Comparison of ENCODE assay signal across 27 cellular contexts in the genomic region with DNA sequence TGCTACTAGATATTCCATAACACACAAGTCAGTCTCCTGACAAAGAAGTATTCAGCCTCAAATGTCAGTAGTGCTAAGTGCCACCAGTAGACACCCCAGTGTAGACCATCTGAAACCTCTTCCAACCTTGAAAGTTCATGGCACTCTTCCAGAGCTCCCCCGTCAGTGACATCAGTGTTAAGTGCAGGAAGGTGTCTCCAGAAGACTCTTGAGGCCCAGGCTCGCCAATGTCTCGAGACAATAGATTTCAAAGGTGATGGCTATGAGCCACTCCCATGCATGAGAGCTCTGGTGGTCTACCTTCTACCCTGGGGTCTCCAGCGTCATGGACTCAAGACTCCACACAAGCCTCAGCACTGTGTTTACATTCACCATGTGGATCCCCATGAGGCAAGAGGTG.
"Had no signal": no experiment of that assay in that cellular context is flagged by ENCODE, and none has a peak within 500 bp of the region (broad histone marks: within the 10 kb centered on the region; RNA-seq: fewer than 3 reads in every experiment).

No MANE protein-coding gene starts in this region.

- H3K36me3 Mint-ChIP-seq: activated CD4-positive, alpha-beta memory T cell treated with anti-CD3 and anti-CD28 coated beads for 36 hours; activated naive CD8-positive, alpha-beta T cell had no signal

- H3K36me3 ChIP-seq: brain microvascular endothelial cell, heart left ventricle had no signal

- H3K27ac Mint-ChIP-seq: activated CD4-positive, alpha-beta memory T cell treated with anti-CD3 and anti-CD28 coated beads for 36 hours; activated CD4-positive, alpha-beta T cell treated with anti-CD3 and anti-CD28 coated beads for 36 hours; activated CD4-positive, alpha-beta T cell treated with anti-CD3 and anti-CD28 coated beads, Interleukin-2, amount 10 ng/mL, durations not matched to agents 24 days and 14 days; activated CD8-positive, alpha-beta T cell treated with anti-CD3 and anti-CD28 coated beads, Interleukin-2, amount 10 ng/mL, durations not matched to agents 7 days and 5 days; activated naive CD8-positive, alpha-beta T cell; activated T-helper 17 cell treated with anti-CD3 and anti-CD28 coated beads, Interleukin-2, amount 50 U/mL, for 72 hours; effector memory CD8-positive, alpha-beta T cell had no signal

- H3K27me3 ChIP-seq: brain microvascular endothelial cell had no signal

- ATAC-seq: activated CD4-positive, alpha-beta T cell treated with anti-CD3 and anti-CD28 coated beads for 36 hours; activated CD8-positive, alpha-beta T cell treated with anti-CD3 and anti-CD28 coated beads, Interleukin-2, amount 10 ng/mL, durations not matched to agents 7 days and 5 days; activated T-cell treated with anti-CD3 and anti-CD28 coated beads, Interleukin-2, amount 50 U/mL, for 4 hours; activated T-helper 17 cell treated with anti-CD3 and anti-CD28 coated beads, Interleukin-2, amount 50 U/mL, for 72 hours; effector memory CD8-positive, alpha-beta T cell; heart left ventricle had no signal

- H3K9me3 Mint-ChIP-seq: activated CD4-positive, alpha-beta memory T cell treated with anti-CD3 and anti-CD28 coated beads for 36 hours; activated CD4-positive, alpha-beta T cell treated with anti-CD3 and anti-CD28 coated beads, Interleukin-2, amount 10 ng/mL, durations not matched to agents 24 days and 14 days; activated T-cell treated with anti-CD3 and anti-CD28 coated beads, Interleukin-2, amount 50 U/mL, for 4 hours; activated T-helper 17 cell treated with anti-CD3 and anti-CD28 coated beads, Interleukin-2, amount 50 U/mL, for 72 hours; effector memory CD8-positive, alpha-beta T cell had no signal

- H3K27ac ChIP-seq: brain microvascular endothelial cell, epithelial cell of prostate, heart left ventricle had no signal

- H3K4me3 Mint-ChIP-seq: activated CD4-positive, alpha-beta memory T cell treated with anti-CD3 and anti-CD28 coated beads for 36 hours; activated CD4-positive, alpha-beta T cell treated with anti-CD3 and anti-CD28 coated beads for 36 hours; activated CD4-positive, alpha-beta T cell treated with anti-CD3 and anti-CD28 coated beads, Interleukin-2, amount 10 ng/mL, durations not matched to agents 24 days and 14 days; activated CD8-positive, alpha-beta T cell treated with anti-CD3 and anti-CD28 coated beads, Interleukin-2, amount 10 ng/mL, durations not matched to agents 7 days and 5 days; activated naive CD8-positive, alpha-beta T cell; activated T-cell treated with anti-CD3 and anti-CD28 coated beads, Interleukin-2, amount 50 U/mL, for 4 hours; activated T-helper 17 cell treated with anti-CD3 and anti-CD28 coated beads, Interleukin-2, amount 50 U/mL, for 72 hours; effector memory CD8-positive, alpha-beta T cell had no signal

- H3K4me3 ChIP-seq: heart left ventricle had no signal

- H3K27me3 Mint-ChIP-seq: activated naive CD8-positive, alpha-beta T cell; activated T-helper 17 cell treated with anti-CD3 and anti-CD28 coated beads, Interleukin-2, amount 50 U/mL, for 72 hours had no signal

- H3K4me1 Mint-ChIP-seq: activated CD4-positive, alpha-beta T cell treated with anti-CD3 and anti-CD28 coated beads for 36 hours; activated T-helper 17 cell treated with anti-CD3 and anti-CD28 coated beads, Interleukin-2, amount 50 U/mL, for 72 hours had no signal

- DNase-seq: activated CD4-positive, alpha-beta memory T cell treated with anti-CD3 and anti-CD28 coated beads for 36 hours; activated CD4-positive, alpha-beta T cell treated with anti-CD3 and anti-CD28 coated beads for 36 hours; activated CD4-positive, CD25-positive, alpha-beta regulatory T cell; activated CD4-positive, CD25-positive, alpha-beta regulatory T cell treated with anti-CD3 and anti-CD28 coated beads, Interleukin-2, amount 50 U/mL, for 72 hours; activated CD8-positive, alpha-beta T cell treated with anti-CD3 and anti-CD28 coated beads, Interleukin-2, amount 10 ng/mL, durations not matched to agents 7 days and 5 days; activated effector memory CD4-positive, alpha-beta T cell treated with Interleukin-2 at 50 U/mL for 16 hours; activated gamma-delta T cell treated with Interleukin-2 at 50 U/mL for 16 hours; activated naive CD4-positive, alpha-beta T cell treated with anti-CD3 and anti-CD28 coated beads, Interleukin-2, amount 50 U/mL, for 16 hours; activated naive CD4-positive, alpha-beta T cell treated with Interleukin-2 at 50 U/mL for 16 hours; activated T-cell treated with anti-CD3 and anti-CD28 coated beads, Interleukin-2, amount 50 U/mL, for 4 hours; amniotic stem cell; anterior cingulate cortex; brain microvascular endothelial cell; caudate nucleus; cortex of kidney; dermis blood vessel endothelial cell; effector CD4-positive, alpha-beta T cell; effector memory CD8-positive, alpha-beta T cell; foreskin fibroblast; glutamatergic neuron; heart left ventricle; T-helper 1 cell; T-helper 2 cell had no signal

- H3K9me3 ChIP-seq: heart left ventricle had no signal
